Comparison of ENCODE assay signal across 9 cellular contexts in the genomic region with DNA sequence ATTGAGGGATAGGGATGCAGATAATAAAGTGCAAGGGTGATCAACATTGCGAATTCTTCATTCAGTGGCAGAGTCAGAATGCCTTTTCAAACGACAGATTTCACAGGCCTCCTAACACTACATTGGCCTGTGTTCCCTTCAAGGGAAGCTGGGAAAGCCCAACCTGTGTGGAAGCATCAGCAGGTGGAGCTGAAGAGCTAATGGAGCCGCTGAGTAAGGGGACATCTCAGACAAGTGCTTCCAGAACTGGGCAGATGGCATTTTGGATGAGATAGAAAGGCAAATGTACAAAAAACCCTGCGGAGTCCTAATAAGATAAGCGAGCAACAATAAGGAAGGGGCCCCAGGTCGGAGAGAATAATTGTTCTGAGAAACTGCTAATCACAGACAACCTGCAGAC. TPM values are rescaled to one million over a fixed set of nuclear protein-coding genes. Genes with fewer than 3 reads are reported as not detected.
DNase-seq lines count a peak whose midpoint lies in the region; ATAC-seq and TF ChIP-seq lines count a peak whose summit lies in the region.
"Had no signal": no experiment of that assay in that cellular context is flagged by ENCODE, and none has a peak within 500 bp of the region (broad histone marks: within the 10 kb centered on the region; RNA-seq: fewer than 3 reads in every experiment).

No MANE protein-coding gene starts in this region.

- no peaks in the 10 kb centered on the region for H3K4me1 ChIP-seq in right atrium auricular region
- H3K4me1 ChIP-seq in thyroid gland: no peaks in the 10 kb centered on the region

- H3K36me3 ChIP-seq in right atrium auricular region (no peaks in the 10 kb centered on the region), thyroid gland (no peaks in the 10 kb centered on the region)

- H3K27ac ChIP-seq in right atrium auricular region: no peak overlapping the region
- H3K27ac ChIP-seq in thyroid gland: no peak overlapping the region
- H3K27ac ChIP-seq: KMS-11 had no signal

- TF ChIP-seq CTCF in right atrium auricular region (IDR thresholded peaks at IDR 0.05): peak in 1 of 2 donors; percentile 31
- peak; percentile 51 for TF ChIP-seq CTCF in fibroblast of pulmonary artery (IDR thresholded peaks at IDR 0.05; ENCODE audit: low read length, missing control alignments)
- peak in 2 of 6 experiments; percentile 25 to 35 for TF ChIP-seq CTCF in thyroid gland (IDR thresholded peaks at IDR 0.05)

- 26 to 40% methylated on average over 6 of the region's 6 CpGs for WGBS in thyroid gland, 2 donors

- H3K4me3 ChIP-seq in right atrium auricular region: no peak overlapping the region
- no peak overlapping the region for H3K4me3 ChIP-seq in fibroblast of pulmonary artery (replicated peaks; ENCODE audit: low read depth, low read length)
- H3K4me3 ChIP-seq in thyroid gland (replicated peaks in 1 of 3): no peak overlapping the region

- no peak for DNase-seq in Right ventricle myocardium inferior (ENCODE audit: missing footprints)
- DNase-seq in right atrium auricular region (ENCODE audit: low spot score): no peak
- DNase-seq in NCI-H82 (lab: John Stamatoyannopoulos, UW): peak; percentile 97
- peak; percentile 39 for DNase-seq in fibroblast of pulmonary artery (ENCODE audit: low read depth)
- DNase-seq in thyroid gland: peak; percentile 5 to 7
- no peak for DNase-seq in AML-193 (lab: John Stamatoyannopoulos, UW)

- intact Hi-C loops in Right ventricle myocardium inferior (cut with DNase I) (loop anchor here (5.0 kb wide), 1 partner anchor 140 kb away; no protein-coding TSS in a partner anchor), thyroid gland (cut with DNase I) (no loop called here)

- TF ChIP-seq POLR2A in thyroid gland (IDR thresholded peaks at IDR 0.05): no peak

- H3K27me3 ChIP-seq in right atrium auricular region: no peaks in the 10 kb centered on the region
- no peaks in the 10 kb centered on the region for H3K27me3 ChIP-seq in thyroid gland

- ATAC-seq in Right ventricle myocardium inferior: peak; percentile 42
- no peak for ATAC-seq in GM19351 (IDR thresholded peaks at IDR 0.05; ENCODE audit: unreplicated experiment)
- ATAC-seq in HG03280 (IDR thresholded peaks at IDR 0.05; ENCODE audit: unreplicated experiment): no peak

- H3K9me3 ChIP-seq in right atrium auricular region (no peaks in the 10 kb centered on the region), thyroid gland (no peaks in the 10 kb centered on the region)

RNA-seq across cellular contexts. Expression of a gene that starts 8.5 kb away (rescaled TPM):
- total RNA-seq in Right ventricle myocardium inferior (not detected), right atrium auricular region (not detected), thyroid gland (not detected)

Comparison
In these comparisons a context has a peak if more than half of its experiments do, and no peak if none do; other contexts are left out.
1. DNase-seq: peak in NCI-H82 (single experiment), fibroblast of pulmonary artery (single experiment) and thyroid gland (2 of 2); none in Right ventricle myocardium inferior (single experiment), right atrium auricular region (single experiment) and AML-193 (0 of 2).